ENCODE assay signal across 1 cellular context in the genomic region with DNA sequence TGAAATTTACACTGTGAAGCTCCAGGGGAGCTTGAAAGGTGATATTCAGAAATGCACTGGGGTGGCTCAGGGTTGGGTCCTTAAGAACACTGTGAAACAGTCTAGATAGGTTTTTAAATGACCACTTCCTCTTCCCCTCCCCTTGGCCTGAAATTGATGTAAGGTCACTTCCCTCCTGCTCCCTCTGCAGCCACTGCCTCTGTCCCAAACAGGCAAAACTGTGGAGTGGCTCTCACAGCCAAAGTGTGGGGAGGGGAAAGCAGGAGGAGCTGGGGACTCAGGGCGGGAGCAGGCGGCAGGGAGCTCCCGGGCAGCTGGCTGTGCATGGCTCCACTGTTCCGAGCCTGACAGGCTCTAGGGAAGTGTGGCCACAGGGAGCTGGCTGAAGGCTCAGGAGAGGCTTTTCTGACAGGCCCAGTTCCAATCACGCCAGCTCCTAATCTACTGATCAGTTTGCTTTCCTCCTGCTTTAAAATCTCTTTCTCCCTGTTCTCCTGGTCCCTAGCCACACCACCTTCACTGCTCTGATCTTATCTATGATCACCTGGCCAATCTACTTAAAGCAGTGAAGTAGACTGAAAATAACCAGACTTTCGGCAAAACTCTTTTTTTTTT.
TF ChIP-seq lines count a peak whose summit lies in the region.

No MANE protein-coding gene starts in this region.

TF ChIP-seq in H1, 55 proteins besides CTCF, POLR2A, EP300 and RAD21 (continued from another document):
- TF ChIP-seq TBP (IDR thresholded peaks at IDR 0.05; ENCODE audit: low read depth, low read length), result peak; percentile 21; the same call in 1 of the 2 replicates
TF ChIP-seq in H1: peak in this region for 2.
